Comparison of ENCODE assay signal across 8 cellular contexts in the genomic region with DNA sequence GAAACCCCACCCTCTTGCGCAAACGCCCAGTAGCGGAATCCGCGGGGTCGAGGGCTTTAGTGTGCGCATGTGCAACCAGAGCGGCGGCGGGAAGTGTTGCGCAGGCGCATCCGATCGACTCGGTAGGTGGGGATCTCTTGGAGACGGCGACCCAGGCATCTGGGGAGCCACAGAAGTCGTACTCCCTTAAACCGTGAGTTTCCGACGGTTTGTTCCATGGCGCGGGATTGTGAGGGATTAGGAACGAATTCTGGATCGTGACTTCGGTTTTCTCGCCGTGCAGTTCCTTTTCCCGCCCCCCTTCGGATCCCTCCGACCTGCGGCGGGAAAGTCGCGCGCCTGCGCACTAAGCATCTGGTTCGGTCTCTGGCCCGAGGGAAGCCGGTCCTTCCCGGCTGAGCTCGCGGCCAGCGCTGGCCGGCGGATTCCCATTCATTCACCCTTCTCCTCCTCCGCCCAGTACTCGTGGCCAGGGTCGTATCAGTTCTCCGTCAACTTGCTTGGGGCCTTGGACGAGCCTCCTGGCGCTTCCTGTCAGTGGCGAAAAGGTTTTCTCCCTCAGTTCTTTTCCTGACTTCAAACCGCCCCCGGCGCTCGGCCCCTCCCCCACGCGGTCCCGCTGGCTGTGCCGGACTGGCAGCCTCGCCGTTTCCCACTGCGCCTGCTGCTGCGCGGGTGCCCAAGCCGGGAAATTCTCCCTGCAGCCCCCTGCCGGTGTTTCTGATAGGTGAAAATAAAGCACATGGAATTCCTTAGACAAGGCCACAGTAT. TPM values are rescaled to one million over a fixed set of nuclear protein-coding genes. Genes with fewer than 3 reads are reported as not detected.
DNase-seq lines count a peak whose midpoint lies in the region; ATAC-seq and TF ChIP-seq lines count a peak whose summit lies in the region.

A gene (plus strand): TSS at position 96 of the 771 bp plus-strand sequence. CDS start 866 bp downstream, outside the sequence.

- H3K79me2 ChIP-seq in SK-N-SH (ENCODE audit: insufficient read depth) (peaks cover 13% of the 10 kb centered on the region), osteoblast (ENCODE audit: insufficient read depth, low read length) (peaks cover 28% of the 10 kb centered on the region)

- DNase-seq in GM10248 (ENCODE audit: extremely low spot score) (peak; percentile 93), HFF-Myc (ENCODE audit: extremely low read depth, low read depth) (peak; percentile 72), MV-4-11 (lab: John Stamatoyannopoulos, UW) (peak; percentile 88), SK-N-SH (peak; percentile 90), glutamatergic neuron (peak; percentile 95), osteoblast (ENCODE audit: insufficient read length, low spot score, missing footprints) (peak; percentile 92)
- peak; percentile 82 to 93 for DNase-seq in activated naive CD4-positive, alpha-beta T cell treated with anti-CD3 and anti-CD28 coated beads, Interleukin-2, amount 50 U/mL, for 72 hours (ENCODE audit: low spot score in 2 of 2)

- no peaks in the 10 kb centered on the region for H3K9me3 ChIP-seq in SK-N-SH
- H3K9me3 ChIP-seq in osteoblast (ENCODE audit: low read depth, low read length) = no peaks in the 10 kb centered on the region
- no peaks in the 10 kb centered on the region for H3K9me3 ChIP-seq in thymus (ENCODE audit: control insufficient read depth)

- peak; percentile 40 for TF ChIP-seq RAD21 in SK-N-SH (IDR thresholded peaks at IDR 0.05; ENCODE audit: low read length)

- no peak within 1 kb of the TSS for H3K4me3 Mint-ChIP-seq in glutamatergic neuron (ENCODE audit: unreplicated experiment)

- CTCF ChIA-PET in GM10248 (lab: Yijun Ruan, JAX) (interaction anchor here (0.7 to 3.7 kb wide), 8 partner anchors 9 to 388 kb away, joined by 3 to 26 read pairs (median 3); a partner anchor contains a TSS), SK-N-SH (lab: Yijun Ruan, JAX) (interaction anchor here (0.8 to 4.3 kb wide), 8 partner anchors 9 to 385 kb away, joined by 3 to 37 read pairs (median 3); a partner anchor contains a TSS)

- no peak within 1 kb of the TSS for H3K27ac Mint-ChIP-seq in activated naive CD4-positive, alpha-beta T cell treated with anti-CD3 and anti-CD28 coated beads, Interleukin-2, amount 50 U/mL, for 72 hours
- H3K27ac Mint-ChIP-seq in glutamatergic neuron (ENCODE audit: unreplicated experiment) = no peak within 1 kb of the TSS

- peaks cover 5% of the 10 kb centered on the region for H3K4me1 Mint-ChIP-seq in glutamatergic neuron (ENCODE audit: low read depth, unreplicated experiment)

- no peaks in the 10 kb centered on the region for H3K27me3 Mint-ChIP-seq in glutamatergic neuron (ENCODE audit: unreplicated experiment)

- H3K9ac ChIP-seq in SK-N-SH = peak within 1 kb of the TSS; percentile 75

- POLR2A ChIA-PET in GM10248 (lab: Yijun Ruan, JAX) = no interaction called here
- POLR2A ChIA-PET in SK-N-SH (lab: Yijun Ruan, JAX) = interaction anchor here (0.6 to 0.9 kb wide), 3 partner anchors 96 to 409 kb away, joined by 3 to 5 read pairs (median 4); a partner anchor contains a TSS

- peak within 1 kb of the TSS; percentile 79 for H3K4me2 ChIP-seq in SK-N-SH
- peak within 1 kb of the TSS; percentile 97 for H3K4me2 ChIP-seq in osteoblast (ENCODE audit: insufficient read depth, low read length)

- H3K36me3 Mint-ChIP-seq in activated naive CD4-positive, alpha-beta T cell treated with anti-CD3 and anti-CD28 coated beads, Interleukin-2, amount 50 U/mL, for 72 hours = peaks cover 17 to 22% of the 10 kb centered on the region in 2 donors
- H3K36me3 Mint-ChIP-seq in glutamatergic neuron (ENCODE audit: unreplicated experiment) = no peaks in the 10 kb centered on the region

- 0% methylated on average over 34 of the region's 68 CpGs for WGBS in SK-N-SH (ENCODE audit: low lambda C conversion rate)
- WGBS in thymus = under 1% methylated on average over 68 of the region's 68 CpGs

- H2AFZ ChIP-seq in SK-N-SH (ENCODE audit: low read depth) = peak within 1 kb of the TSS; percentile 85
- peak within 1 kb of the TSS; percentile 99 for H2AFZ ChIP-seq in osteoblast (ENCODE audit: low read length)

- H3K36me3 ChIP-seq in SK-N-SH (replicated peaks in 1 of 2; ENCODE audit: control insufficient read depth in 1 of 2, insufficient read depth in 2 of 2, low read length in 1 of 2) (no peaks in the 10 kb centered on the region), osteoblast (ENCODE audit: insufficient read depth, low read length) (no peaks in the 10 kb centered on the region), thymus (ENCODE audit: control insufficient read depth, insufficient read depth) (no peaks in the 10 kb centered on the region)

- H3K27ac ChIP-seq in SK-N-SH (ENCODE audit: low read depth in 2 of 2, low read length in 1 of 2) (peak within 1 kb of the TSS; percentile 82 to 96), osteoblast (ENCODE audit: low read depth, low read length) (peak within 1 kb of the TSS; percentile 92), thymus (ENCODE audit: low read depth) (peak within 1 kb of the TSS; percentile 62)

- H3K9me3 Mint-ChIP-seq in activated naive CD4-positive, alpha-beta T cell treated with anti-CD3 and anti-CD28 coated beads, Interleukin-2, amount 50 U/mL, for 72 hours = no peaks in the 10 kb centered on the region
- no peaks in the 10 kb centered on the region for H3K9me3 Mint-ChIP-seq in glutamatergic neuron (ENCODE audit: unreplicated experiment)

- H3K27me3 ChIP-seq in SK-N-SH (ENCODE audit: insufficient read depth) (no peaks in the 10 kb centered on the region), osteoblast (ENCODE audit: insufficient read depth, low read length) (peaks cover 1% of the 10 kb centered on the region), thymus (ENCODE audit: control insufficient read depth, insufficient read depth) (no peaks in the 10 kb centered on the region)

- peaks cover 11% of the 10 kb centered on the region for H3F3A ChIP-seq in SK-N-SH (replicated peaks; ENCODE audit: insufficient read depth)

- peaks cover 0 to 3% of the 10 kb centered on the region in 2 experiments; a peak in 2 of 4 replicates for H3K4me1 ChIP-seq in SK-N-SH (ENCODE audit: control insufficient read depth in 1 of 2, insufficient read depth in 2 of 2, low read depth in 1 of 2, low read length in 1 of 2)
- peaks cover 20% of the 10 kb centered on the region for H3K4me1 ChIP-seq in osteoblast (ENCODE audit: insufficient read depth, low read length)
- H3K4me1 ChIP-seq in thymus (ENCODE audit: control insufficient read depth, insufficient read depth, low read length) = peaks cover 8% of the 10 kb centered on the region

- H3K9me2 ChIP-seq in SK-N-SH = no peaks in the 10 kb centered on the region

- peak; percentile 84 to 88 for ATAC-seq in activated naive CD4-positive, alpha-beta T cell treated with anti-CD3 and anti-CD28 coated beads, Interleukin-2, amount 50 U/mL, for 72 hours

- no peaks in the 10 kb centered on the region for H4K20me1 ChIP-seq in SK-N-SH (ENCODE audit: insufficient read depth)
- no peaks in the 10 kb centered on the region for H4K20me1 ChIP-seq in osteoblast (ENCODE audit: insufficient read depth, low read length)

- TF ChIP-seq CTCF in GM10248 (IDR thresholded peaks at IDR 0.05; ENCODE audit: control extremely low read depth, extremely low read depth, low read depth, missing control alignments) (no peak), HFF-Myc (IDR thresholded peaks at IDR 0.05; ENCODE audit: low read depth, low read length, missing control alignments) (peak; percentile 46), SK-N-SH (IDR thresholded peaks at IDR 0.05) (peak; percentile 62), glutamatergic neuron (IDR thresholded peaks at IDR 0.05; ENCODE audit: partially characterized antibody, unreplicated experiment) (peak; percentile 82), osteoblast (IDR thresholded peaks at IDR 0.05; ENCODE audit: extremely low read depth, low read depth, low read length) (peak; percentile 34)

- no peak; a peak in 1 of 4 replicates for TF ChIP-seq EP300 in SK-N-SH (IDR thresholded peaks at IDR 0.05; ENCODE audit: borderline replicate concordance in 1 of 2, low read depth in 1 of 2, low read length in 1 of 2)

- H3K4me3 ChIP-seq in HFF-Myc (replicated peaks; ENCODE audit: low read depth, low read length) (peak within 1 kb of the TSS; percentile 68), SK-N-SH (ENCODE audit: low read depth in 2 of 2, low read length in 1 of 2) (peak within 1 kb of the TSS; percentile 78 to 83), osteoblast (ENCODE audit: insufficient read depth, low read length) (peak within 1 kb of the TSS; percentile 94), thymus (ENCODE audit: low read length) (peak within 1 kb of the TSS; percentile 65)

TF ChIP-seq in SK-N-SH, 30 proteins besides CTCF, POLR2A, EP300 and RAD21 (continues in another document):
- TF ChIP-seq FOXJ3 (CRISPR knock-in tag; IDR thresholded peaks at IDR 0.05) = no peak
- TF ChIP-seq, protein P1, sequence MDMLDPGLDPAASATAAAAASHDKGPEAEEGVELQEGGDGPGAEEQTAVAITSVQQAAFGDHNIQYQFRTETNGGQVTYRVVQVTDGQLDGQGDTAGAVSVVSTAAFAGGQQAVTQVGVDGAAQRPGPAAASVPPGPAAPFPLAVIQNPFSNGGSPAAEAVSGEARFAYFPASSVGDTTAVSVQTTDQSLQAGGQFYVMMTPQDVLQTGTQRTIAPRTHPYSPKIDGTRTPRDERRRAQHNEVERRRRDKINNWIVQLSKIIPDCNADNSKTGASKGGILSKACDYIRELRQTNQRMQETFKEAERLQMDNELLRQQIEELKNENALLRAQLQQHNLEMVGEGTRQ (IDR thresholded peaks at IDR 0.05; ENCODE audit: borderline replicate concordance, low read depth, low read length) = no peak
- no peak for TF ChIP-seq FOSL2 (IDR thresholded peaks at IDR 0.05; ENCODE audit: borderline replicate concordance, low read depth)
- no peak for TF ChIP-seq GATA2 (CRISPR knock-in tag; IDR thresholded peaks at IDR 0.05)

RNA-seq across cellular contexts. Expression of the gene that starts here (rescaled TPM):
- polyA plus RNA-seq in SK-N-SH (2012; rRNA removed) (2.6 TPM in 2 replicates), thymus (8.1 TPM)
- polyA plus RNA-seq in SK-N-SH (2012; cell fraction: cytosol; rRNA removed) = 3.0 and 3.6 TPM in 2 replicates
- polyA plus RNA-seq in SK-N-SH (2012; cell fraction: nucleus; rRNA removed) = 4.1 and 7.0 TPM in 2 replicates
- 10 to 100 TPM; 38.2 to 38.9 TPM for total RNA-seq in activated naive CD4-positive, alpha-beta T cell treated with anti-CD3 and anti-CD28 coated beads, Interleukin-2, amount 50 U/mL, for 72 hours
- total RNA-seq in glutamatergic neuron (ENCODE audit: unreplicated experiment) (9.9 TPM), osteoblast (2.9 and 3.3 TPM in 2 replicates)

Comparison
In these comparisons a context has a peak if more than half of its experiments do, and no peak if none do; other contexts are left out.
1. Peak in every context shown above with its lines: DNase-seq, ATAC-seq, H3K4me3 ChIP-seq and H3K27ac ChIP-seq.